9 cellular contexts compared by ENCODE assay signal in genomic region chr19:48720251-48720612, GRCh38. TPM values are rescaled to one million over a fixed set of nuclear protein-coding genes. Genes with fewer than 3 reads are reported as not detected.
DNase-seq lines count a peak whose midpoint lies in the region; ATAC-seq and TF ChIP-seq lines count a peak whose summit lies in the region.
"Had no signal": no experiment of that assay in that cellular context is flagged by ENCODE, and none has a peak within 500 bp of the region (broad histone marks: within the 10 kb centered on the region; RNA-seq: fewer than 3 reads in every experiment).

No MANE protein-coding gene starts in this region.

- H3K4me3 ChIP-seq in BLaER1 treated with 17β-estradiol and CSF1 and Interleukin-3, amounts not matched to agents 10 nM and 100 nM = peak overlapping the region; percentile 47 to 72 (median 59); a peak in 19 of 20 replicates
- peak overlapping the region; percentile 75 for H3K4me3 ChIP-seq in HUES6 (ENCODE audit: low read depth, low read length)

- peak overlapping the region; percentile 93 for H3K27ac Mint-ChIP-seq in central memory CD8-positive, alpha-beta T cell (ENCODE audit: low read depth)
- H3K27ac Mint-ChIP-seq in nephron progenitor cell = peak overlapping the region; percentile 99
- no peak overlapping the region for H3K27ac Mint-ChIP-seq in endothelial cell (ENCODE audit: unreplicated experiment)

- peaks cover 21 to 53% (median 41%) of the 10 kb centered on the region in 10 experiments for H3K4me1 ChIP-seq in BLaER1 treated with 17β-estradiol and CSF1 and Interleukin-3, amounts not matched to agents 10 nM and 100 nM
- peaks cover 36% of the 10 kb centered on the region for H3K4me1 ChIP-seq in HUES6 (ENCODE audit: control insufficient read depth, insufficient read depth, low read length)

- ATAC-seq in central memory CD8-positive, alpha-beta T cell (replicated peaks; ENCODE audit: extremely low read depth, poor library complexity, severe bottlenecking) = peak; percentile 1

- H3K4me3 Mint-ChIP-seq in central memory CD8-positive, alpha-beta T cell = peak overlapping the region; percentile 93
- H3K4me3 Mint-ChIP-seq in nephron progenitor cell = peak overlapping the region; percentile 99
- H3K4me3 Mint-ChIP-seq in endothelial cell (ENCODE audit: unreplicated experiment) = no peak overlapping the region

- H3K36me3 Mint-ChIP-seq in central memory CD8-positive, alpha-beta T cell (ENCODE audit: insufficient read depth) = peaks cover 2% of the 10 kb centered on the region
- peaks cover 4% of the 10 kb centered on the region for H3K36me3 Mint-ChIP-seq in nephron progenitor cell (ENCODE audit: low read depth)
- peaks cover 29% of the 10 kb centered on the region for H3K36me3 Mint-ChIP-seq in endothelial cell (ENCODE audit: low read depth, unreplicated experiment)

- no peak for TF ChIP-seq CTCF in nephron progenitor cell (IDR thresholded peaks at IDR 0.05)
- TF ChIP-seq CTCF in endothelial cell (IDR thresholded peaks at IDR 0.05; ENCODE audit: unreplicated experiment) = no peak
- no peak for TF ChIP-seq CTCF in GM20000 (IDR thresholded peaks at IDR 0.05; ENCODE audit: extremely low read depth, missing control alignments)

- peak overlapping the region; percentile 65 to 93 (median 79) for H3K4me2 ChIP-seq in BLaER1 treated with 17β-estradiol and CSF1 and Interleukin-3, amounts not matched to agents 10 nM and 100 nM

- DNase-seq in central memory CD8-positive, alpha-beta T cell (ENCODE audit: low spot score in 2 of 2) = no peak
- DNase-seq in nephron progenitor cell = no peak
- DNase-seq in NCI-H82 treated with DMSO at 0.1 percent for 48 hours (lab: John Stamatoyannopoulos, UW; ENCODE audit: unreplicated experiment) = no peak
- no peak for DNase-seq in endothelial cell (ENCODE audit: low spot score)
- DNase-seq in GM20000 (ENCODE audit: low spot score) = no peak
- no peak for DNase-seq in activated CD8-positive, alpha-beta memory T cell treated with anti-CD3 and anti-CD28 coated beads for 24 hours

- peaks cover 6% of the 10 kb centered on the region for H3K9me3 Mint-ChIP-seq in central memory CD8-positive, alpha-beta T cell
- no peaks in the 10 kb centered on the region for H3K9me3 Mint-ChIP-seq in nephron progenitor cell
- no peaks in the 10 kb centered on the region for H3K9me3 Mint-ChIP-seq in endothelial cell (ENCODE audit: unreplicated experiment)

- peak overlapping the region; percentile 14 to 90 (median 81); a peak in 19 of 22 replicates for H3K27ac ChIP-seq in BLaER1 treated with 17β-estradiol and CSF1 and Interleukin-3, amounts not matched to agents 10 nM and 100 nM
- H3K27ac ChIP-seq in HUES6 (ENCODE audit: low read depth, low read length) = no peak overlapping the region

- peaks cover 18% of the 10 kb centered on the region for H3K4me1 Mint-ChIP-seq in central memory CD8-positive, alpha-beta T cell
- H3K4me1 Mint-ChIP-seq in nephron progenitor cell (peaks cover 60% of the 10 kb centered on the region), endothelial cell (ENCODE audit: unreplicated experiment) (peaks cover 32% of the 10 kb centered on the region)

- H3K9ac ChIP-seq in BLaER1 treated with 17β-estradiol and CSF1 and Interleukin-3, amounts not matched to agents 10 nM and 100 nM = peak overlapping the region in 9 of 11 experiments; percentile 70 to 85 (median 80); a peak in 17 of 22 replicates
- no peak overlapping the region for H3K9ac ChIP-seq in HUES6 (ENCODE audit: low read length)

- H3K36me3 ChIP-seq in BLaER1 treated with 17β-estradiol and CSF1 and Interleukin-3, amounts not matched to agents 10 nM and 100 nM = peaks cover 0 to 35% (median 26%) of the 10 kb centered on the region in 11 experiments; a peak in 14 of 22 replicates
- H3K36me3 ChIP-seq in HUES6 (ENCODE audit: control insufficient read depth, insufficient read depth, low read length) = no peaks in the 10 kb centered on the region

- H3K27me3 Mint-ChIP-seq in central memory CD8-positive, alpha-beta T cell = no peaks in the 10 kb centered on the region
- peaks cover 3% of the 10 kb centered on the region for H3K27me3 Mint-ChIP-seq in nephron progenitor cell (ENCODE audit: low read depth, poor library complexity)
- H3K27me3 Mint-ChIP-seq in endothelial cell (ENCODE audit: unreplicated experiment) = peaks cover 28% of the 10 kb centered on the region

- no peaks in the 10 kb centered on the region for H4K20me1 ChIP-seq in BLaER1 treated with 17β-estradiol and CSF1 and Interleukin-3, amounts not matched to agents 10 nM and 100 nM

- no peaks in the 10 kb centered on the region for H3K27me3 ChIP-seq in BLaER1 treated with 17β-estradiol and CSF1 and Interleukin-3, amounts not matched to agents 10 nM and 100 nM
- no peaks in the 10 kb centered on the region for H3K27me3 ChIP-seq in HUES6 (ENCODE audit: control insufficient read depth, insufficient read depth, low read length)

- peaks cover 0 to 3% (median 0%) of the 10 kb centered on the region in 11 experiments; a peak in 1 of 22 replicates for H3K9me3 ChIP-seq in BLaER1 treated with 17β-estradiol and CSF1 and Interleukin-3, amounts not matched to agents 10 nM and 100 nM (replicated peaks in 1 of 11)
- no peaks in the 10 kb centered on the region for H3K9me3 ChIP-seq in HUES6 (ENCODE audit: control insufficient read depth, insufficient read depth, low read depth, low read length)

RNA-seq across cellular contexts. Expression of gene MAMSTR, which starts 0.7 kb away (rescaled TPM):
- total RNA-seq in endothelial cell (ENCODE audit: unreplicated experiment) = 1.5 TPM

RNA-seq across cellular contexts. Expression of gene RASIP1, which starts 20.2 kb away (rescaled TPM):
- total RNA-seq in endothelial cell (ENCODE audit: unreplicated experiment) = 192 TPM

RNA-seq across cellular contexts. Expression of gene FUT2, which starts 24.5 kb away (rescaled TPM):
- total RNA-seq in endothelial cell (ENCODE audit: unreplicated experiment) = 1.5 TPM
- total RNA-seq: T-helper 1 cell treated with Interleukin-12 subunit alpha and Interleukin-12 subunit beta and Interleukin-4 antibody, amounts not matched to agents 30 ng/mL and 1 ng/mL, for 36 hours had no signal

RNA-seq across cellular contexts. Expression of gene IZUMO1, which starts 26.5 kb away (rescaled TPM):
- total RNA-seq in endothelial cell (ENCODE audit: unreplicated experiment) = 3.3 TPM
- total RNA-seq: T-helper 1 cell treated with Interleukin-12 subunit alpha and Interleukin-12 subunit beta and Interleukin-4 antibody, amounts not matched to agents 30 ng/mL and 1 ng/mL, for 36 hours had no signal

RNA-seq across cellular contexts. Expression of gene FUT1, which starts 32.2 kb away (rescaled TPM):
- total RNA-seq in endothelial cell (ENCODE audit: unreplicated experiment) = 5.7 TPM
